34 cellular contexts compared by ENCODE assay signal in genomic region chr4:118736867-118737266, GRCh38.
"Had no signal": no experiment of that assay in that cellular context is flagged by ENCODE, and none has a peak within 500 bp of the region (broad histone marks: within the 10 kb centered on the region; RNA-seq: fewer than 3 reads in every experiment).

No MANE protein-coding gene starts in this region.

- H3K4me1 ChIP-seq: ascending aorta, colonic mucosa, upper lobe of right lung had no signal

- H3K4me3 ChIP-seq: adrenal gland, ascending aorta, cardiac muscle cell, colonic mucosa, gastrocnemius medialis, ovary, upper lobe of right lung had no signal

- H3K27me3 ChIP-seq: adrenal gland, ascending aorta, cardiac muscle cell, colonic mucosa, gastrocnemius medialis, neutrophil, ovary, upper lobe of right lung had no signal

- H3K9me3 ChIP-seq: adrenal gland, ascending aorta, colonic mucosa, gastrocnemius medialis, neutrophil, ovary, upper lobe of right lung had no signal

- H3K27me3 Mint-ChIP-seq: activated CD4-positive, alpha-beta T cell treated with anti-CD3 and anti-CD28 coated beads for 36 hours; activated naive CD8-positive, alpha-beta T cell treated with anti-CD3 and anti-CD28 coated beads for 36 hours; brain; naive B cell; progenitor cell of endocrine pancreas; stimulated activated naive CD8-positive, alpha-beta T cell treated with anti-CD3 and anti-CD28 coated beads, Interleukin-15, Interleukin-2, amounts not matched to agents 100 ng/mL and 50 ng/mL, for 24 hours had no signal

- H3K9me3 Mint-ChIP-seq: activated naive CD8-positive, alpha-beta T cell treated with anti-CD3 and anti-CD28 coated beads for 36 hours; activated T-cell treated with anti-CD3 and anti-CD28 coated beads, Interleukin-2, amount 50 U/mL, for 72 hours; brain; naive B cell; nephron progenitor cell; stimulated activated effector memory CD8-positive, alpha-beta T cell treated with anti-CD3 and anti-CD28 coated beads, Interleukin-12 subunit alpha, Interleukin-12 subunit beta, amount 100 ng/mL, for 72 hours; stimulated activated naive CD8-positive, alpha-beta T cell treated with anti-CD3 and anti-CD28 coated beads, Interleukin-15, Interleukin-2, amounts not matched to agents 100 ng/mL and 50 ng/mL, for 24 hours had no signal

- ATAC-seq: activated CD4-positive, alpha-beta T cell treated with anti-CD3 and anti-CD28 coated beads for 36 hours; activated T-cell treated with anti-CD3 and anti-CD28 coated beads, Interleukin-2, amount 50 U/mL, for 72 hours; gastrocnemius medialis; left cardiac atrium; left ventricle myocardium superior; sciatic nerve; stimulated activated effector memory CD8-positive, alpha-beta T cell treated with anti-CD3 and anti-CD28 coated beads, Interleukin-12 subunit alpha, Interleukin-12 subunit beta, amount 100 ng/mL, for 72 hours; upper lobe of right lung had no signal

- H3K27ac Mint-ChIP-seq: activated CD4-positive, alpha-beta T cell treated with anti-CD3 and anti-CD28 coated beads for 36 hours; activated naive CD8-positive, alpha-beta T cell treated with anti-CD3 and anti-CD28 coated beads for 36 hours; activated T-cell treated with anti-CD3 and anti-CD28 coated beads, Interleukin-2, amount 50 U/mL, for 72 hours; brain; naive B cell; nephron progenitor cell; progenitor cell of endocrine pancreas; stimulated activated effector memory CD8-positive, alpha-beta T cell treated with anti-CD3 and anti-CD28 coated beads, Interleukin-12 subunit alpha, Interleukin-12 subunit beta, amount 100 ng/mL, for 72 hours; stimulated activated naive CD8-positive, alpha-beta T cell treated with anti-CD3 and anti-CD28 coated beads, Interleukin-15, Interleukin-2, amounts not matched to agents 100 ng/mL and 50 ng/mL, for 24 hours had no signal

- H3K36me3 ChIP-seq: ovary had no signal

- H3K4me3 Mint-ChIP-seq: activated CD4-positive, alpha-beta T cell treated with anti-CD3 and anti-CD28 coated beads for 36 hours; activated naive CD8-positive, alpha-beta T cell treated with anti-CD3 and anti-CD28 coated beads for 36 hours; activated T-cell treated with anti-CD3 and anti-CD28 coated beads, Interleukin-2, amount 50 U/mL, for 72 hours; brain; naive B cell; nephron progenitor cell; stimulated activated effector memory CD8-positive, alpha-beta T cell treated with anti-CD3 and anti-CD28 coated beads, Interleukin-12 subunit alpha, Interleukin-12 subunit beta, amount 100 ng/mL, for 72 hours; stimulated activated naive CD8-positive, alpha-beta T cell treated with anti-CD3 and anti-CD28 coated beads, Interleukin-15, Interleukin-2, amounts not matched to agents 100 ng/mL and 50 ng/mL, for 24 hours had no signal

- DNase-seq: activated CD4-positive, alpha-beta T cell treated with anti-CD3 and anti-CD28 coated beads for 36 hours; activated CD4-positive, alpha-beta T cell treated with anti-CD3 and anti-CD28 coated beads, Interleukin-2, amount 50 U/mL, for 4 hours; activated CD4-positive, CD25-positive, alpha-beta regulatory T cell; activated effector memory CD4-positive, alpha-beta T cell treated with Interleukin-2 at 50 U/mL for 16 hours; activated naive CD4-positive, alpha-beta T cell treated with Interleukin-2 at 50 U/mL for 16 hours; activated naive CD8-positive, alpha-beta T cell treated with anti-CD3 and anti-CD28 coated beads for 36 hours; activated T-cell treated with anti-CD3 and anti-CD28 coated beads for 4 hours; activated T-cell treated with anti-CD3 and anti-CD28 coated beads, Interleukin-2, amount 50 U/mL, for 72 hours; adrenal gland; cerebellar nuclear complex; colonic mucosa; effector CD8-positive, alpha-beta T cell; erythroblast; gastrocnemius medialis; glutamatergic neuron; left cardiac atrium; left ventricle myocardium superior; mammary epithelial cell; naive B cell; nephron progenitor cell; ovary; retina; small intestine; stimulated activated CD4-positive, alpha-beta T cell treated with anti-CD3 and anti-CD28 coated beads, Interleukin-4, amount 100 ng/mL, for 24 hours; substantia nigra; upper lobe of right lung had no signal

- H3K27ac ChIP-seq: adrenal gland, ascending aorta, cardiac muscle cell, colonic mucosa, gastrocnemius medialis, neutrophil, ovary, upper lobe of right lung had no signal

- H3K4me1 Mint-ChIP-seq: activated CD4-positive, alpha-beta T cell treated with anti-CD3 and anti-CD28 coated beads for 36 hours; activated naive CD8-positive, alpha-beta T cell treated with anti-CD3 and anti-CD28 coated beads for 36 hours; naive B cell; nephron progenitor cell; stimulated activated effector memory CD8-positive, alpha-beta T cell treated with anti-CD3 and anti-CD28 coated beads, Interleukin-12 subunit alpha, Interleukin-12 subunit beta, amount 100 ng/mL, for 72 hours had no signal
